In genomic region chr3:172137287-172138030, GRCh38 we compare ENCODE assay signal across 1 cellular context.
A peak's percentile ranks its signal among the peaks of the same experiment; 100 is the strongest.
TF ChIP-seq lines count a peak whose summit lies in the region.

No MANE protein-coding gene starts in this region.

TF ChIP-seq in A549, 52 proteins besides CTCF, POLR2A, EP300 and RAD21 (continued from another document):
- TF ChIP-seq REST (IDR thresholded peaks at IDR 0.05) (no peak), JUN (IDR thresholded peaks at IDR 0.05) (peak; percentile 21 to 49; a peak in 1 of 5 replicates), RFX5 (IDR thresholded peaks at IDR 0.05) (no peak), FOXS1 (CRISPR knock-in tag; IDR thresholded peaks at IDR 0.05) (no peak), RARB (CRISPR knock-in tag; IDR thresholded peaks at IDR 0.05) (peak; percentile 76), EHF (CRISPR knock-in tag; IDR thresholded peaks at IDR 0.05) (no peak), HOXB13 (CRISPR knock-in tag; IDR thresholded peaks at IDR 0.05; ENCODE audit: low read depth) (peak; percentile 69; the same call in 1 of the 2 replicates), HOXB5 (CRISPR knock-in tag; IDR thresholded peaks at IDR 0.05) (no peak), NR3C1 (IDR thresholded peaks at IDR 0.05) (no peak), RNF2 (IDR thresholded peaks at IDR 0.05; ENCODE audit: borderline replicate concordance, low read depth) (no peak), GATA3 (IDR thresholded peaks at IDR 0.05; ENCODE audit: borderline replicate concordance) (peak; percentile 50; the same call in 1 of the 2 replicates), MAX (IDR thresholded peaks at IDR 0.05) (no peak), RCOR1 (IDR thresholded peaks at IDR 0.05; ENCODE audit: low read depth, low read length) (no peak), FOSL2 (IDR thresholded peaks at IDR 0.05) (no peak), FOSL2 (CRISPR knock-in tag; IDR thresholded peaks at IDR 0.05) (peak; percentile 85), SREBF2 (IDR thresholded peaks at IDR 0.05) (no peak), CHD2 (IDR thresholded peaks at IDR 0.05; ENCODE audit: low read length, partially characterized antibody) (no peak)
